Comparison of ENCODE assay signal across 24 cellular contexts in genomic region chrX:97747346-97747745, GRCh38.
"Had no signal": no experiment of that assay in that cellular context is flagged by ENCODE, and none has a peak within 500 bp of the region (broad histone marks: within the 10 kb centered on the region; RNA-seq: fewer than 3 reads in every experiment).

No MANE protein-coding gene starts in this region.

- H3K27me3 ChIP-seq: colonic mucosa, esophagus squamous epithelium, foreskin keratinocyte, gastrocnemius medialis, gastroesophageal sphincter had no signal

- DNase-seq: colonic mucosa; cortex of kidney; dermis blood vessel endothelial cell; dorsolateral prefrontal cortex; effector CD4-positive, alpha-beta T cell; effector CD8-positive, alpha-beta T cell; effector memory CD4-positive, alpha-beta T cell; effector memory CD8-positive, alpha-beta T cell; endodermal cell; erythroblast; esophagus squamous epithelium; foreskin fibroblast; foreskin keratinocyte; foreskin melanocyte; gastrocnemius medialis; glutamatergic neuron; head of caudate nucleus; heart left ventricle; heart right ventricle had no signal

- H3K4me3 Mint-ChIP-seq: dendritic cell treated with granulocyte-macrophage colony-stimulating factor and Interleukin-4, amounts not matched to agents 40 ng/mL and 50 ng/mL, for 4 days; effector memory CD8-positive, alpha-beta T cell; endodermal cell had no signal

- H3K4me1 ChIP-seq: colonic mucosa, esophagus muscularis mucosa, esophagus squamous epithelium, gastrocnemius medialis, gastroesophageal sphincter, heart left ventricle, heart right ventricle had no signal

- H3K36me3 ChIP-seq: colonic mucosa, esophagus muscularis mucosa, esophagus squamous epithelium, gastrocnemius medialis, gastroesophageal sphincter, heart left ventricle, heart right ventricle had no signal

- H3K4me3 ChIP-seq: colonic mucosa, coronary artery, dorsolateral prefrontal cortex, esophagus muscularis mucosa, esophagus squamous epithelium, gastrocnemius medialis, gastroesophageal sphincter, heart left ventricle, heart right ventricle had no signal

- H3K9me3 ChIP-seq: colonic mucosa, esophagus muscularis mucosa, esophagus squamous epithelium, gastrocnemius medialis, gastroesophageal sphincter, heart left ventricle, heart right ventricle had no signal

- H3K27ac Mint-ChIP-seq: dendritic cell treated with granulocyte-macrophage colony-stimulating factor and Interleukin-4, amounts not matched to agents 40 ng/mL and 50 ng/mL, for 4 days; effector memory CD8-positive, alpha-beta T cell; endodermal cell had no signal

- H3K27me3 Mint-ChIP-seq: dendritic cell treated with granulocyte-macrophage colony-stimulating factor and Interleukin-4, amounts not matched to agents 40 ng/mL and 50 ng/mL, for 4 days; effector memory CD8-positive, alpha-beta T cell had no signal

- H3K27ac ChIP-seq: colonic mucosa, coronary artery, dorsolateral prefrontal cortex, epithelial cell of prostate, esophagus muscularis mucosa, esophagus squamous epithelium, foreskin keratinocyte, gastrocnemius medialis, gastroesophageal sphincter, heart left ventricle, heart right ventricle had no signal

- H3K9me3 Mint-ChIP-seq: dendritic cell treated with granulocyte-macrophage colony-stimulating factor and Interleukin-4, amounts not matched to agents 40 ng/mL and 50 ng/mL, for 4 days; effector memory CD8-positive, alpha-beta T cell had no signal
